20 cellular contexts compared by ENCODE assay signal in the genomic region with DNA sequence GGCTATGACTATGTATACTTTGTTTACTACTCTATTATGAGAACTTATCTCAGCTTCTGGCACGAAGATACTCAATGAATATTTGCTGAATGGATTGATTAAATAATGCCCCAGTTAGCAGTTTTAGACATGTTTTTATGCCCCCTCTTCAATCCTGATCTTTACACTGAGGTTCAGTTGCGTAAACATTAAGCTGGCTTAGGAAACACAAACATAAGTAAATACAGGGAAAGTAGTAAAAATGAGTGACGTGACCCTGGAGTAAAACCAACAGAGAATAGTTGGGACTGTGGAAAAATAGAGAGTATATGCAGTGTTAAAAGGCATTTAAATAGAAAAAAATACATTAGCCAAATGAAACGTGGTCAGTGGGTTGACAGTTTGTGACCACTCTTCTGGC.
DNase-seq lines count a peak whose midpoint lies in the region; ATAC-seq and TF ChIP-seq lines count a peak whose summit lies in the region.
"Had no signal": no experiment of that assay in that cellular context is flagged by ENCODE, and none has a peak within 500 bp of the region (broad histone marks: within the 10 kb centered on the region; RNA-seq: fewer than 3 reads in every experiment).

No MANE protein-coding gene starts in this region.

- no peaks in the 10 kb centered on the region for H3K36me3 ChIP-seq in right lobe of liver
- H3K36me3 ChIP-seq: BLaER1 had no signal

- no peak for TF ChIP-seq POLR2A in right lobe of liver (IDR thresholded peaks at IDR 0.05)

- intact Hi-C loops in right lobe of liver (cut with DNase I) = no loop called here

- ATAC-seq in right lobe of liver (peak in 3 of 4 donors; percentile 21 to 59 (median 54)), GM19023 (IDR thresholded peaks at IDR 0.05; ENCODE audit: unreplicated experiment) (no peak)
- ATAC-seq: HCT116 had no signal

- no peaks in the 10 kb centered on the region for H3K4me1 ChIP-seq in right lobe of liver
- H3K4me1 ChIP-seq: BLaER1 had no signal

- H3K4me3 ChIP-seq in right lobe of liver = no peak overlapping the region
- H3K4me3 ChIP-seq: BLaER1 had no signal

- TF ChIP-seq CTCF in VCaP (conservative IDR thresholded peaks at IDR 0.05) (no peak), right lobe of liver (IDR thresholded peaks at IDR 0.05) (no peak)

- H3K27me3 ChIP-seq in right lobe of liver = no peaks in the 10 kb centered on the region

- H3K27ac ChIP-seq in VCaP (peak overlapping the region; percentile 87), right lobe of liver (no peak overlapping the region)
- H3K27ac ChIP-seq: BLaER1 had no signal

- DNase-seq in NCI-H2196 (lab: John Stamatoyannopoulos, UW; ENCODE audit: unreplicated experiment) (peak; percentile 1), NCI-H2196 treated with DMSO at 0.1 percent for 48 hours (lab: John Stamatoyannopoulos, UW; ENCODE audit: unreplicated experiment) (no peak), HuH-7.5 (ENCODE audit: low spot score) (peak; percentile 13), right lobe of liver (no peak), NCI-H69 (lab: John Stamatoyannopoulos, UW) (no peak)
- DNase-seq: CD4-positive, CD25-positive, alpha-beta regulatory T cell; DMS79 treated with DMSO at 0.1 percent for 48 hours; GF-D8; Karpas-422; NCI-H1092 treated with DMSO at 0.1 percent for 48 hours; NCI-H146; NCI-H1930; NCI-H2227 treated with DMSO at 0.1 percent for 48 hours; NCI-H82; SK-N-SH; SW 1271 had no signal

- no peaks in the 10 kb centered on the region for H3K9me3 ChIP-seq in right lobe of liver
- H3K9me3 ChIP-seq: BLaER1, SK-N-SH had no signal

- 13% methylated on average over 4 of the region's 4 CpGs for WGBS in right lobe of liver (ENCODE audit: insufficient coverage, low coverage, low lambda C conversion rate, missing lambda C conversion rate)

Comparison
In these comparisons a context has a peak if more than half of its experiments do, and no peak if none do; other contexts are left out.
1. DNase-seq: peak in NCI-H2196 (single experiment) and HuH-7.5 (single experiment); none in NCI-H2196 treated with DMSO at 0.1 percent for 48 hours (single experiment), right lobe of liver (0 of 3) and NCI-H69 (single experiment).